In genomic region chr2:158214431-158214830, GRCh38 we compare ENCODE assay signal across 1 cellular context.
TF ChIP-seq lines count a peak whose summit lies in the region.

No MANE protein-coding gene starts in this region.

TF ChIP-seq in HepG2, 621 proteins besides CTCF, POLR2A, EP300 and RAD21 (continued from another document and continues in another):
- TF ChIP-seq HBP1 (CRISPR knock-in tag; IDR thresholded peaks at IDR 0.05; ENCODE audit: low read depth) (no peak), PCBP2 (optimal IDR thresholded peaks at IDR 0.05; ENCODE audit: low read depth, low read length, poor library complexity, severe bottlenecking) (no peak), ZNF318 (CRISPR knock-in tag; IDR thresholded peaks at IDR 0.05) (no peak), CC2D1A (CRISPR knock-in tag; IDR thresholded peaks at IDR 0.05) (no peak), CHCHD3 (CRISPR knock-in tag; IDR thresholded peaks at IDR 0.05) (no peak), TP53 (CRISPR knock-in tag; conservative IDR thresholded peaks at IDR 0.05) (no peak), CREM (IDR thresholded peaks at IDR 0.05) (peak; percentile 26; the same call in 1 of the 2 replicates), CREM (CRISPR knock-in tag; IDR thresholded peaks at IDR 0.05) (no peak), JARID2 (CRISPR knock-in tag; IDR thresholded peaks at IDR 0.05; ENCODE audit: insufficient replicate concordance) (no peak), THAP11 (CRISPR knock-in tag; IDR thresholded peaks at IDR 0.05) (no peak), ZNF101 (CRISPR knock-in tag; IDR thresholded peaks at IDR 0.05; ENCODE audit: borderline replicate concordance, low read depth) (no peak), MAZ (IDR thresholded peaks at IDR 0.05; ENCODE audit: borderline replicate concordance, low read depth, low read length) (no peak), MAZ (CRISPR knock-in tag; IDR thresholded peaks at IDR 0.05; ENCODE audit: low read depth) (no peak), MBD4 (IDR thresholded peaks at IDR 0.05; ENCODE audit: borderline replicate concordance, low read length) (no peak), NKX3-1 (CRISPR knock-in tag; IDR thresholded peaks at IDR 0.05) (no peak), ZNF703 (CRISPR knock-in tag; IDR thresholded peaks at IDR 0.05; ENCODE audit: borderline replicate concordance) (no peak), RBM22 (optimal IDR thresholded peaks at IDR 0.05; ENCODE audit: low read length) (no peak), ZNF44 (CRISPR knock-in tag; IDR thresholded peaks at IDR 0.05) (no peak), ZBTB42 (CRISPR knock-in tag; IDR thresholded peaks at IDR 0.05) (no peak), HNRNPK (IDR thresholded peaks at IDR 0.05; ENCODE audit: low read depth, low read length, poor library complexity, severe bottlenecking) (no peak), ZNF746 (CRISPR knock-in tag; IDR thresholded peaks at IDR 0.05) (no peak), FOXA3 (CRISPR knock-in tag; IDR thresholded peaks at IDR 0.05) (peak; percentile 90), SRF (IDR thresholded peaks at IDR 0.05; ENCODE audit: low read depth, low read length) (no peak), HMGA1 (CRISPR knock-in tag; conservative IDR thresholded peaks at IDR 0.05) (no peak), U2AF1 (optimal IDR thresholded peaks at IDR 0.05; ENCODE audit: low read depth, low read length) (no peak), THAP7 (CRISPR knock-in tag; IDR thresholded peaks at IDR 0.05) (no peak), ZNF775 (CRISPR knock-in tag; IDR thresholded peaks at IDR 0.05; ENCODE audit: borderline replicate concordance) (no peak), ZNF205 (CRISPR knock-in tag; IDR thresholded peaks at IDR 0.05) (no peak), EEA1 (CRISPR knock-in tag; IDR thresholded peaks at IDR 0.05; ENCODE audit: borderline replicate concordance) (no peak), HMGXB4 (CRISPR knock-in tag; IDR thresholded peaks at IDR 0.05; ENCODE audit: borderline replicate concordance in 1 of 2, low read depth in 1 of 2) (no peak), ZNF329 (CRISPR knock-in tag; IDR thresholded peaks at IDR 0.05; ENCODE audit: low read depth) (no peak), ARID4A (CRISPR knock-in tag; IDR thresholded peaks at IDR 0.05; ENCODE audit: borderline replicate concordance) (no peak), RFX3 (CRISPR knock-in tag; IDR thresholded peaks at IDR 0.05) (no peak), HDAC6 (IDR thresholded peaks at IDR 0.05; ENCODE audit: low read depth, low read length) (no peak), IRF1 (CRISPR knock-in tag; IDR thresholded peaks at IDR 0.05; ENCODE audit: low read depth) (no peak), GTF2F1 (IDR thresholded peaks at IDR 0.05; ENCODE audit: low read length) (no peak), MAFF (IDR thresholded peaks at IDR 0.05; ENCODE audit: low read depth, low read length) (peak; percentile 60; the same call in 1 of the 2 replicates), ZNF678 (CRISPR knock-in tag; IDR thresholded peaks at IDR 0.05) (no peak), ARID5B (CRISPR knock-in tag; IDR thresholded peaks at IDR 0.05) (peak; percentile 88), ARID2 (CRISPR knock-in tag; IDR thresholded peaks at IDR 0.05; ENCODE audit: borderline replicate concordance) (0 out of 2 replicates have a peak, but pooled peaks have one; percentile 3), HDAC1 (CRISPR knock-in tag; IDR thresholded peaks at IDR 0.05) (no peak), ZNF451 (CRISPR knock-in tag; IDR thresholded peaks at IDR 0.05) (no peak), ZNF652 (CRISPR knock-in tag; IDR thresholded peaks at IDR 0.05; ENCODE audit: borderline replicate concordance, low read depth) (no peak), KDM2A (CRISPR knock-in tag; IDR thresholded peaks at IDR 0.05; ENCODE audit: borderline replicate concordance, low read depth) (no peak), ELF3 (CRISPR knock-in tag; IDR thresholded peaks at IDR 0.05) (peak; percentile 93), FOXO1 (CRISPR knock-in tag; IDR thresholded peaks at IDR 0.05) (no peak; the same call in 1 of the 2 replicates)
